ENCODE assay signal across 8 cellular contexts in the genomic region with DNA sequence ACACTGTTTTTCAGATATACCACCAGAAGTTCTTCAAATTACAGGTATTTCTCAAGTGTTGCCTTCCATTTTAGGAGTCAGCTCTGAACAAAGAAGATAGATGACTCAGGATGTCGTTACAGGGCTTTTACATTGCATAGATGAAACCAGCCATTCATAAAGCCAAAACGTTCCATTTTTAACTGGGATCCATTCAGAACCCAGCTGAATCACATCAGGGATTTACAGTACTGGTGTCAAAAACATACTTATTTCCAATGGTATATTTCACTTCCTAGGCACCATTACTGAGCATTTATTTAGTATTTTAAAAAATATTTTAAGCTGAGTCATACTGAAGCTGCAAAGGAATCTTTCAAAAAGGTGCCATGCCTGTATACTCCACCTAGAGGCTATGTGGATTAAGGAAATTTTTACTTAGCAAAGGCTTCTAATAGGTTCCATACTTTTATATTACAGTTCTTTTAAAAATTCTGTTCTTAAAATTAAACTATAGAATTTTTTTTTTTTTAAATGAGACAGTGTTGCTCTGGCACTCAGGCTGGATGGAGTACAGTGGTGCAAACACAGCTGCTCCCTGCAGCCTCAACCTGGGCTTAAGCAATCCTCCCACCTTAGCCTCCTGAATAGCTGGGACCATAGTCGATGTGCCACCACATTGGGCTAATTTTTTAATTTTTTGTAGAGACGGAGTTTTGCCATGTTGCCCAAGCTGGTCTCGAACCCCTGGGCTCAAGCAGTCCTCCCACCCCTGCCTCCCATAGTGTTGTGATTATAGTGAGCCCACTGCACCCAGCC. TPM values are rescaled to one million over a fixed set of nuclear protein-coding genes. Genes with fewer than 3 reads are reported as not detected.
A peak's percentile ranks its signal among the peaks of the same experiment; 100 is the strongest.
DNase-seq lines count a peak whose midpoint lies in the region; ATAC-seq and TF ChIP-seq lines count a peak whose summit lies in the region.

No MANE protein-coding gene starts in this region.

- DNase-seq in AML-193 (lab: John Stamatoyannopoulos, UW) (peak; percentile 68 to 83), NCI-H526 treated with DMSO at 0.1 percent for 48 hours (lab: John Stamatoyannopoulos, UW) (peak; percentile 72), ascending aorta (ENCODE audit: low spot score in 2 of 2) (no peak), lung microvascular endothelial cell (ENCODE audit: low read depth in 2 of 2) (peak; percentile 66 to 70), GOT3 (lab: John Stamatoyannopoulos, UW) (no peak)
- no peak for DNase-seq in activated CD4-positive, alpha-beta T cell treated with anti-CD3 and anti-CD28 coated beads, Interleukin-2, amount 50 U/mL, for 4 hours

- TF ChIP-seq CTCF in GM12872 (IDR thresholded peaks at IDR 0.05; ENCODE audit: insufficient read depth, low read depth, low read length) (peak; percentile 46; the same call in 2 of the 3 replicates), ascending aorta (IDR thresholded peaks at IDR 0.05) (peak in 2 of 3 experiments; percentile 13 to 17)

- peak; percentile 16 for ATAC-seq in HG03095 (IDR thresholded peaks at IDR 0.05; ENCODE audit: unreplicated experiment)

- H3K9me3 ChIP-seq in ascending aorta = no peaks in the 10 kb centered on the region

- no peak overlapping the region for H3K27ac ChIP-seq in ascending aorta

- H3K4me3 ChIP-seq in ascending aorta = no peak overlapping the region

- H3K4me1 ChIP-seq in ascending aorta = peaks cover 0 to 15% of the 10 kb centered on the region in 2 donors

- intact Hi-C loops in ascending aorta (cut with DNase I) = loop anchor here (5.0 to 10.0 kb wide), 5 partner anchors 218 to 1292 kb away; a partner anchor contains a TSS

- no peaks in the 10 kb centered on the region for H3K27me3 ChIP-seq in ascending aorta

- peaks cover 0 to 5% of the 10 kb centered on the region in 2 donors for H3K36me3 ChIP-seq in ascending aorta

RNA-seq across cellular contexts. Expression of a gene that starts 2.6 kb away (rescaled TPM):
- total RNA-seq in ascending aorta = 6.8 TPM
- total RNA-seq in lung microvascular endothelial cell = 16.5 and 19.2 TPM in 2 replicates

RNA-seq across cellular contexts. Expression of a gene that starts 38.4 kb away (rescaled TPM):
- total RNA-seq in ascending aorta (5.5 TPM), lung microvascular endothelial cell (9.2 and 11.7 TPM in 2 replicates)

Comparison
In these comparisons a context has a peak if more than half of its experiments do, and no peak if none do; other contexts are left out.
1. DNase-seq: peak in AML-193 (2 of 2), NCI-H526 treated with DMSO at 0.1 percent for 48 hours (single experiment) and lung microvascular endothelial cell (2 of 2); none in ascending aorta (0 of 2), GOT3 (single experiment) and activated CD4-positive, alpha-beta T cell treated with anti-CD3 and anti-CD28 coated beads, Interleukin-2, amount 50 U/mL, for 4 hours (0 of 2).